18 cellular contexts compared by ENCODE assay signal in the genomic region with DNA sequence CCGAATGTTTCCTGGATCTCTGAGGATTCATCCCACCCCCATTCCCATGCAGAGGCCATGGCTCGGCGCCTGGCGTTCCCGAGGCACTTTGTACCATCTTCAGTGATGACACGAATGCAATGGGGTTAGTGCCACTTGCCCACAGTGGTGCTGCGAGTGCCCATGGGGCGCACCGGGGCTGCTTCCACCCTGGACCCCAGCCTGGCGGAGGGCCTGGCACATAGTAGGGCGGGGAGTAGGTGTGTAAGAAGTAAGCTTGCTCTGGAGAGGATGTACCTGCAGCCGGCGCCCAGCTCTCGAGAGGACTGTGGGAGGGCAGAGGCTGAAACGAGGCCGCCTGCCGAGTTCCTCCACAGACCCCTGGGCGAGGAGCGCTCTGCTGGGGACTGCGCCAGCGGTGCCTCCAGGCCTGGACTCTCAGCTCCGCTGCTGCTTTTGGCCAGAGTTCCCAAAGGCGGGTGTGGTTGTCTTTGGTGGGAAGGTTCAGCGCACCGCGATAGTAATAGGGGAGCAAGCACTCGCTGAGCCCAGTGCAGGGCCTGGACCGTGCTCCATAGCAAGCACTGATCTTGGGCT. TPM values are rescaled to one million over a fixed set of nuclear protein-coding genes. Genes with fewer than 3 reads are reported as not detected.
DNase-seq lines count a peak whose midpoint lies in the region; ATAC-seq lines count a peak whose summit lies in the region.
"Had no signal": no experiment of that assay in that cellular context is flagged by ENCODE, and none has a peak within 500 bp of the region (broad histone marks: within the 10 kb centered on the region; RNA-seq: fewer than 3 reads in every experiment).

No MANE protein-coding gene starts in this region.

- intact Hi-C loops in activated CD4-positive, alpha-beta T cell treated with anti-CD3 and anti-CD28 coated beads, Interleukin-2, amount 10 ng/mL, durations not matched to agents 24 days and 14 days (cut with micrococcal nuclease), result no loop called here

- H3K9me3 ChIP-seq in neuronal stem cell (replicated peaks in 1 of 2; ENCODE audit: control insufficient read depth in 2 of 2, insufficient read depth in 1 of 2, low read depth in 1 of 2, low read length in 2 of 2), result no peaks in the 10 kb centered on the region
- H3K9me3 ChIP-seq: BLaER1 treated with 17β-estradiol and CSF1 and Interleukin-3, amounts not matched to agents 10 nM and 100 nM; HAP-1 had no signal

- H3K36me3 Mint-ChIP-seq in activated CD4-positive, alpha-beta T cell treated with anti-CD3 and anti-CD28 coated beads, Interleukin-2, amount 10 ng/mL, durations not matched to agents 24 days and 14 days (ENCODE audit: low read depth), result peaks cover 49% of the 10 kb centered on the region

- H3K23ac ChIP-seq in neuronal stem cell (ENCODE audit: low read depth, low read length, poor library complexity), result no peak overlapping the region

- peaks cover 0 to under 1% of the 10 kb centered on the region in 2 donors for H3K4me1 ChIP-seq in neuronal stem cell (ENCODE audit: control insufficient read depth in 2 of 2, insufficient read depth in 1 of 2, low read depth in 1 of 2, low read length in 2 of 2)
- H3K4me1 ChIP-seq: HAP-1 had no signal

- no peak overlapping the region for H2AFZ ChIP-seq in neuronal stem cell (ENCODE audit: low read length)

- H3K79me1 ChIP-seq in neuronal stem cell (ENCODE audit: low read depth, low read length), result peaks cover 1% of the 10 kb centered on the region

- peak overlapping the region; percentile 58 for H3K27ac Mint-ChIP-seq in activated CD4-positive, alpha-beta T cell treated with anti-CD3 and anti-CD28 coated beads, Interleukin-2, amount 10 ng/mL, durations not matched to agents 24 days and 14 days

- H3K4ac ChIP-seq in neuronal stem cell (ENCODE audit: low read length), result no peak overlapping the region

- H3K18ac ChIP-seq in neuronal stem cell (ENCODE audit: low read length), result no peak overlapping the region

- H2BK120ac ChIP-seq in neuronal stem cell (ENCODE audit: low read depth, low read length), result no peak overlapping the region

- H3K9me3 Mint-ChIP-seq in activated CD4-positive, alpha-beta T cell treated with anti-CD3 and anti-CD28 coated beads, Interleukin-2, amount 10 ng/mL, durations not matched to agents 24 days and 14 days, result no peaks in the 10 kb centered on the region

- no peak for ATAC-seq in GM18861 (IDR thresholded peaks at IDR 0.05; ENCODE audit: unreplicated experiment)
- ATAC-seq: Panc1 had no signal

- no peak overlapping the region for H3K9ac ChIP-seq in neuronal stem cell (ENCODE audit: low read depth, low read length, poor library complexity)

- H2AK5ac ChIP-seq in neuronal stem cell (ENCODE audit: low read depth, low read length), result no peak overlapping the region

- H3K14ac ChIP-seq in neuronal stem cell (ENCODE audit: low read length), result no peak overlapping the region

- no peaks in the 10 kb centered on the region for H3K27me3 ChIP-seq in neuronal stem cell (ENCODE audit: control insufficient read depth in 3 of 3, insufficient read depth in 3 of 3, low read depth in 1 of 3, low read length in 3 of 3)
- H3K27me3 ChIP-seq: BLaER1 treated with 17β-estradiol and CSF1 and Interleukin-3, amounts not matched to agents 10 nM and 100 nM had no signal

- H2BK12ac ChIP-seq in neuronal stem cell (ENCODE audit: low read length), result no peak overlapping the region

- WGBS in neuronal stem cell (ENCODE audit: extremely low coverage in 2 of 2, insufficient read length in 2 of 2, insufficient replicate concordance in 1 of 2), 2 donors, result no CpG with 5 or more reads among the region's 28 CpGs

- H3K4me3 ChIP-seq in neuronal stem cell (ENCODE audit: low read length in 2 of 2), result no peak overlapping the region
- H3K4me3 ChIP-seq: BLaER1 treated with 17β-estradiol and CSF1 and Interleukin-3, amounts not matched to agents 10 nM and 100 nM; HAP-1 had no signal

- no peak for DNase-seq in activated CD4-positive, alpha-beta T cell treated with anti-CD3 and anti-CD28 coated beads, Interleukin-2, amount 10 ng/mL, durations not matched to agents 24 days and 14 days
- DNase-seq in activated CD4-positive, alpha-beta T cell treated with anti-CD3 and anti-CD28 coated beads, Interleukin-2, amount 50 U/mL, for 48 hours, result no peak
- DNase-seq in neuronal stem cell (ENCODE audit: low spot score) (no peak), hypothalamus (lab: John Stamatoyannopoulos, UW) (no peak)
- DNase-seq: IMR-90, NCI-H1417, NCI-H1930, NCI-H2171, NCI-H774, Right ventricle myocardium superior had no signal

- peak overlapping the region; percentile 60 for H3K27ac ChIP-seq in angular gyrus (ENCODE audit: low read depth, low read length)
- H3K27ac ChIP-seq in neuronal stem cell (replicated peaks; ENCODE audit: low read length), result no peak overlapping the region
- H3K27ac ChIP-seq: 22Rv1; BLaER1 treated with 17β-estradiol and CSF1 and Interleukin-3, amounts not matched to agents 10 nM and 100 nM had no signal

- peaks cover under 1% of the 10 kb centered on the region for H3K27me3 Mint-ChIP-seq in activated CD4-positive, alpha-beta T cell treated with anti-CD3 and anti-CD28 coated beads, Interleukin-2, amount 10 ng/mL, durations not matched to agents 24 days and 14 days

- H4K91ac ChIP-seq in neuronal stem cell (ENCODE audit: low read depth, low read length, poor library complexity), result no peak overlapping the region

- peak overlapping the region; percentile 13 for H2BK5ac ChIP-seq in neuronal stem cell (ENCODE audit: low read length)

- H3K36me3 ChIP-seq in neuronal stem cell (replicated peaks in 1 of 2; ENCODE audit: control insufficient read depth in 2 of 2, insufficient read depth in 2 of 2, low read length in 2 of 2), result peaks cover 33 to 73% of the 10 kb centered on the region in 2 donors

- H2BK15ac ChIP-seq in neuronal stem cell (ENCODE audit: low read length), result no peak overlapping the region

- no peak overlapping the region for H3K4me2 ChIP-seq in neuronal stem cell (ENCODE audit: insufficient read depth, low read length, poor library complexity, severe bottlenecking)
- H3K4me2 ChIP-seq: BLaER1 treated with 17β-estradiol and CSF1 and Interleukin-3, amounts not matched to agents 10 nM and 100 nM had no signal

- no peak overlapping the region for H3K4me3 Mint-ChIP-seq in activated CD4-positive, alpha-beta T cell treated with anti-CD3 and anti-CD28 coated beads, Interleukin-2, amount 10 ng/mL, durations not matched to agents 24 days and 14 days

- H3K4me1 Mint-ChIP-seq in activated CD4-positive, alpha-beta T cell treated with anti-CD3 and anti-CD28 coated beads, Interleukin-2, amount 10 ng/mL, durations not matched to agents 24 days and 14 days, result peaks cover under 1% of the 10 kb centered on the region

- H4K8ac ChIP-seq in neuronal stem cell (ENCODE audit: low read depth, low read length), result no peak overlapping the region

RNA-seq across cellular contexts. Expression of a gene that starts 5.5 kb away (rescaled TPM):
- 0.40 TPM in 2 replicates for total RNA-seq in activated CD4-positive, alpha-beta T cell treated with anti-CD3 and anti-CD28 coated beads, Interleukin-2, amount 10 ng/mL, durations not matched to agents 24 days and 14 days
- polyA plus RNA-seq in neuronal stem cell (2013, experiment 1 of 2), result not detected
- 0.01 TPM for polyA plus RNA-seq in neuronal stem cell (2013, experiment 2 of 2)
- total RNA-seq: LHCN-M2, NCI-H460, Right ventricle myocardium superior had no signal
- polyA plus RNA-seq: IMR-90 had no signal

RNA-seq across cellular contexts. Expression of a gene that starts 8.0 kb away (rescaled TPM):
- total RNA-seq in activated CD4-positive, alpha-beta T cell treated with anti-CD3 and anti-CD28 coated beads, Interleukin-2, amount 10 ng/mL, durations not matched to agents 24 days and 14 days, result 147 TPM in 2 replicates
- polyA plus RNA-seq in neuronal stem cell (2013, experiment 1 of 2), result 132 TPM
- polyA plus RNA-seq in neuronal stem cell (2013, experiment 2 of 2), result 132 TPM

RNA-seq across cellular contexts. Expression of a gene that starts 15.2 kb away (rescaled TPM):
- 0.17 TPM in 1 of 2 replicates, not detected in the other for total RNA-seq in activated CD4-positive, alpha-beta T cell treated with anti-CD3 and anti-CD28 coated beads, Interleukin-2, amount 10 ng/mL, durations not matched to agents 24 days and 14 days
- polyA plus RNA-seq in neuronal stem cell (2013, experiment 1 of 2), result not detected
- polyA plus RNA-seq in neuronal stem cell (2013, experiment 2 of 2), result not detected
- total RNA-seq: IMR-90, LHCN-M2, NCI-H460, Right ventricle myocardium superior had no signal
- polyA plus RNA-seq: IMR-90 had no signal

RNA-seq across cellular contexts. Expression of a gene that starts 28.0 kb away (rescaled TPM):
- total RNA-seq in activated CD4-positive, alpha-beta T cell treated with anti-CD3 and anti-CD28 coated beads, Interleukin-2, amount 10 ng/mL, durations not matched to agents 24 days and 14 days, result 2.2 and 2.8 TPM in 2 replicates
- polyA plus RNA-seq in neuronal stem cell (2013, experiment 1 of 2), result 36.5 TPM
- 37.1 TPM for polyA plus RNA-seq in neuronal stem cell (2013, experiment 2 of 2)

RNA-seq across cellular contexts. Expression of a gene that starts 48.3 kb away (rescaled TPM):
- total RNA-seq in activated CD4-positive, alpha-beta T cell treated with anti-CD3 and anti-CD28 coated beads, Interleukin-2, amount 10 ng/mL, durations not matched to agents 24 days and 14 days, result not detected in 2 replicates
- not detected for polyA plus RNA-seq in neuronal stem cell (2013, experiment 1 of 2)
- polyA plus RNA-seq in neuronal stem cell (2013, experiment 2 of 2), result not detected
- total RNA-seq: IMR-90, LHCN-M2, NCI-H460, Right ventricle myocardium superior had no signal
- polyA plus RNA-seq: IMR-90 had no signal
